ENCODE assay signal across 18 cellular contexts in genomic region chr16:1366060-1366711, GRCh38. TPM values are rescaled to one million over a fixed set of nuclear protein-coding genes. Genes with fewer than 3 reads are reported as not detected.
DNase-seq lines count a peak whose midpoint lies in the region; ATAC-seq and TF ChIP-seq lines count a peak whose summit lies in the region.
"Had no signal": no experiment of that assay in that cellular context is flagged by ENCODE, and none has a peak within 500 bp of the region (broad histone marks: within the 10 kb centered on the region; RNA-seq: fewer than 3 reads in every experiment).

No MANE protein-coding gene starts in this region.

- POLR2A ChIA-PET in RWPE1 (lab: Yijun Ruan, JAX; ENCODE audit: low non-redundant PET) = no interaction called here

- peak overlapping the region; percentile 38; the same call in 1 of the 2 replicates for H3K27ac ChIP-seq in RWPE1
- H3K27ac ChIP-seq: SJCRH30 had no signal

- no peaks in the 10 kb centered on the region for H3K27me3 Mint-ChIP-seq in central memory CD8-positive, alpha-beta T cell
- no peaks in the 10 kb centered on the region for H3K27me3 Mint-ChIP-seq in stimulated activated naive CD8-positive, alpha-beta T cell treated with anti-CD3 and anti-CD28 coated beads, Interleukin-15, amount 100 ng/mL, for 72 hours

- in situ Hi-C loops in G401 (cut with HindIII; ENCODE audit: low sequenced_read_pairs) = no loop called here

- H3K27ac Mint-ChIP-seq in activated naive CD4-positive, alpha-beta T cell treated with anti-CD3 and anti-CD28 coated beads, Interleukin-2, amount 50 U/mL, for 72 hours = peak overlapping the region; percentile 61 to 68
- peak overlapping the region; percentile 83 for H3K27ac Mint-ChIP-seq in central memory CD8-positive, alpha-beta T cell (ENCODE audit: low read depth)
- H3K27ac Mint-ChIP-seq in stimulated activated naive CD8-positive, alpha-beta T cell treated with anti-CD3 and anti-CD28 coated beads, Interleukin-15, amount 100 ng/mL, for 72 hours = peak overlapping the region in 1 of 2 donors; percentile 79

- no peak for ATAC-seq in activated naive CD4-positive, alpha-beta T cell treated with anti-CD3 and anti-CD28 coated beads, Interleukin-2, amount 50 U/mL, for 72 hours
- no peak for ATAC-seq in central memory CD8-positive, alpha-beta T cell (replicated peaks; ENCODE audit: extremely low read depth, poor library complexity, severe bottlenecking)
- peak; percentile 1 for ATAC-seq in stimulated activated naive CD8-positive, alpha-beta T cell treated with anti-CD3 and anti-CD28 coated beads, Interleukin-15, amount 100 ng/mL, for 72 hours

- no peaks in the 10 kb centered on the region for H3K9me3 Mint-ChIP-seq in activated naive CD4-positive, alpha-beta T cell treated with anti-CD3 and anti-CD28 coated beads, Interleukin-2, amount 50 U/mL, for 72 hours
- no peaks in the 10 kb centered on the region for H3K9me3 Mint-ChIP-seq in central memory CD8-positive, alpha-beta T cell
- no peaks in the 10 kb centered on the region for H3K9me3 Mint-ChIP-seq in stimulated activated naive CD8-positive, alpha-beta T cell treated with anti-CD3 and anti-CD28 coated beads, Interleukin-15, amount 100 ng/mL, for 72 hours

- H3K36me3 Mint-ChIP-seq in activated naive CD4-positive, alpha-beta T cell treated with anti-CD3 and anti-CD28 coated beads, Interleukin-2, amount 50 U/mL, for 72 hours = peaks cover 0 to 4% of the 10 kb centered on the region in 2 donors
- H3K36me3 Mint-ChIP-seq in central memory CD8-positive, alpha-beta T cell (ENCODE audit: insufficient read depth) = peaks cover 40% of the 10 kb centered on the region

- no peaks in the 10 kb centered on the region for H3K4me1 Mint-ChIP-seq in central memory CD8-positive, alpha-beta T cell
- peaks cover 14% of the 10 kb centered on the region for H3K4me1 Mint-ChIP-seq in stimulated activated naive CD8-positive, alpha-beta T cell treated with anti-CD3 and anti-CD28 coated beads, Interleukin-15, amount 100 ng/mL, for 72 hours
- H3K4me1 Mint-ChIP-seq: CD14-positive monocyte had no signal

- no peak for DNase-seq in activated naive CD4-positive, alpha-beta T cell treated with anti-CD3 and anti-CD28 coated beads, Interleukin-2, amount 50 U/mL, for 72 hours (ENCODE audit: low spot score in 2 of 2)
- DNase-seq in activated naive CD4-positive, alpha-beta T cell treated with Interleukin-2 at 50 U/mL for 16 hours = no peak
- DNase-seq in RWPE1 (ENCODE audit: low spot score) (no peak), HuH-7 (ENCODE audit: low spot score) (no peak), G401 (ENCODE audit: low spot score) (no peak), DMS79 (lab: John Stamatoyannopoulos, UW) (no peak)
- DNase-seq in central memory CD8-positive, alpha-beta T cell (ENCODE audit: low spot score in 2 of 2) = no peak
- DNase-seq in stimulated activated naive CD8-positive, alpha-beta T cell treated with anti-CD3 and anti-CD28 coated beads, Interleukin-15, amount 100 ng/mL, for 72 hours = no peak
- DNase-seq: COR-L47, Karpas-422, MG63, NCI-H1092 treated with DMSO at 0.1 percent for 48 hours, NCI-H2107, NCI-H345, NCI-H526, SJCRH30, SW 1271 had no signal

- TF ChIP-seq CTCF in RWPE1 (conservative IDR thresholded peaks at IDR 0.05; ENCODE audit: low read depth) = no peak

- no peak overlapping the region for H3K4me3 Mint-ChIP-seq in central memory CD8-positive, alpha-beta T cell
- H3K4me3 Mint-ChIP-seq in stimulated activated naive CD8-positive, alpha-beta T cell treated with anti-CD3 and anti-CD28 coated beads, Interleukin-15, amount 100 ng/mL, for 72 hours = no peak overlapping the region
- H3K4me3 Mint-ChIP-seq: CD14-positive monocyte had no signal

- CTCF ChIA-PET in RWPE1 (lab: Yijun Ruan, JAX) = no interaction called here

RNA-seq across cellular contexts. Expression of gene GNPTG, which starts 14.5 kb away (rescaled TPM):
- 10 to 100 TPM; 21.7 to 25.4 TPM for total RNA-seq in activated naive CD4-positive, alpha-beta T cell treated with anti-CD3 and anti-CD28 coated beads, Interleukin-2, amount 50 U/mL, for 72 hours
- total RNA-seq in G401 (2014; rRNA removed; shearing (Covaris generic)) = 48.6 and 51.1 TPM in 2 replicates

RNA-seq across cellular contexts. Expression of gene TSR3, which starts 14.5 kb away (rescaled TPM):
- 10 to 100 TPM; 34.4 to 50.8 TPM for total RNA-seq in activated naive CD4-positive, alpha-beta T cell treated with anti-CD3 and anti-CD28 coated beads, Interleukin-2, amount 50 U/mL, for 72 hours
- total RNA-seq in G401 (2014; rRNA removed; shearing (Covaris generic)) = 88.1 and 96.8 TPM in 2 replicates

RNA-seq across cellular contexts. Expression of gene BAIAP3, which starts 32.7 kb away (rescaled TPM):
- total RNA-seq in activated naive CD4-positive, alpha-beta T cell treated with anti-CD3 and anti-CD28 coated beads, Interleukin-2, amount 50 U/mL, for 72 hours = 1 to 10 TPM in 1 of 2 donors, under 1 TPM in 1; 0.34 to 1.9 TPM
- 0.25 and 2.0 TPM in 2 replicates for total RNA-seq in G401 (2014; rRNA removed; shearing (Covaris generic))

RNA-seq across cellular contexts. Expression of gene UNKL, which starts 48.3 kb away (rescaled TPM):
- 10 to 100 TPM; 38.0 to 72.1 TPM for total RNA-seq in activated naive CD4-positive, alpha-beta T cell treated with anti-CD3 and anti-CD28 coated beads, Interleukin-2, amount 50 U/mL, for 72 hours
- total RNA-seq in G401 (2014; rRNA removed; shearing (Covaris generic)) = 8.2 and 11.1 TPM in 2 replicates

RNA-seq across cellular contexts. Expression of gene UQCC4, which starts 54.4 kb away (rescaled TPM):
- 10 to 100 TPM; 12.4 to 15.2 TPM for total RNA-seq in activated naive CD4-positive, alpha-beta T cell treated with anti-CD3 and anti-CD28 coated beads, Interleukin-2, amount 50 U/mL, for 72 hours
- 40.5 and 46.6 TPM in 2 replicates for total RNA-seq in G401 (2014; rRNA removed; shearing (Covaris generic))
